ENCODE assay signal across 1 cellular context in genomic region chr20:58210398-58210747, GRCh38.
TF ChIP-seq lines count a peak whose summit lies in the region.

No MANE protein-coding gene starts in this region.

TF ChIP-seq in GM23338, 12 proteins besides CTCF, POLR2A, EP300 and RAD21:
- TF ChIP-seq ZNF462 (CRISPR knock-in tag; IDR thresholded peaks at IDR 0.05) (no peak), CREB1 (CRISPR knock-in tag; IDR thresholded peaks at IDR 0.05; ENCODE audit: low read depth) (no peak)
